Comparison of ENCODE assay signal across 1 cellular context in genomic region chr1:112697781-112698201, GRCh38.
TF ChIP-seq lines count a peak whose summit lies in the region.

No MANE protein-coding gene starts in this region.

TF ChIP-seq in endothelial cell of umbilical vein, 7 proteins besides CTCF, POLR2A, EP300 and RAD21:
- TF ChIP-seq POLR2AphosphoS5 (IDR thresholded peaks at IDR 0.05; ENCODE audit: insufficient read depth, low read depth, low read length) = peak; percentile 10
- TF ChIP-seq MAX (IDR thresholded peaks at IDR 0.05; ENCODE audit: insufficient read depth, insufficient read length) = no peak
